23 cellular contexts compared by ENCODE assay signal in the genomic region with DNA sequence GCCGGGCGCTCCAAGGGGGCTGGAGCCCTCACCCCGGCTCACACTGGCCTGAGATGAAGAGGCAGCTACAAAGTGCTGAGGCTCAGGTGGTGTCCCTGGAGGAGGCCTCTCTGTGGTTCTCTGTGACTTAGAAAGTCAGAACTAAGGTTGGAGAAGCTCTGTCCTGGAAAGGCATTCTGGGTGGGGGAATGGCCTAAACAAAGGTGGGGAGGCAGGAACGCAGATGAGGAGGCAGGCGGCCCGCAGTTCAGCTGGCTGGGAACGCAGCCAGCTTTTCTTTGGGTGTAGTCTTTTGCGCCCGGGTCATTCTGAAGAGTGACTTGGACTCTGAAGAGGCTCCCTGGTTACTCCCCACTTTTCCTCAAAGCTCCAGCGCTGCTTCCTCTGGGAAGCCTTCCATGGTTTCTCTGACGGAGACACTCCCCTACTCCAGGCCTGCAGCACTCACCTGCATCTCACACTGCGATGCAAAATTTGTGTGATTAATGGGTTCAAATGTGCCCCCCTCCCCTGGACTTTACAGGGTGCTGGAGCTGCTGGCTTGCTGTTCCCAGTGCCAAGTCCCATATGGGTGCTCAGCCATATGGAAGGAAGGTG. TPM values are rescaled to one million over a fixed set of nuclear protein-coding genes. Genes with fewer than 3 reads are reported as not detected.
DNase-seq lines count a peak whose midpoint lies in the region; FAIRE-seq and TF ChIP-seq lines count a peak whose summit lies in the region.
"Had no signal": no experiment of that assay in that cellular context is flagged by ENCODE, and none has a peak within 500 bp of the region (broad histone marks: within the 10 kb centered on the region; RNA-seq: fewer than 3 reads in every experiment).

No MANE protein-coding gene starts in this region.

- no peaks in the 10 kb centered on the region for H3K9me2 ChIP-seq in hepatocyte (replicated peaks; ENCODE audit: insufficient read depth)

- POLR2A ChIA-PET in RWPE1 (lab: Yijun Ruan, JAX; ENCODE audit: low non-redundant PET) = no interaction called here

- CTCF ChIA-PET in RWPE1 (lab: Yijun Ruan, JAX) = interaction anchor here (0.8 to 1.1 kb wide), 3 partner anchors 13 to 17 kb away, joined by 3 to 4 read pairs (median 3); no protein-coding TSS in a partner anchor

- H4K20me1 ChIP-seq in hepatocyte (ENCODE audit: insufficient read depth, poor library complexity, severe bottlenecking) = no peaks in the 10 kb centered on the region

- intact Hi-C loops in head of caudate nucleus (cut with DNase I) = no loop called here

- H3K9me3 ChIP-seq in hepatocyte (ENCODE audit: low read depth) = no peaks in the 10 kb centered on the region
- H3K9me3 ChIP-seq in small intestine (ENCODE audit: control insufficient read depth, low read depth) = no peaks in the 10 kb centered on the region
- H3K9me3 ChIP-seq: BE2C, pancreas, sigmoid colon had no signal

- DNase-seq in HT-29 (ENCODE audit: low spot score) (peak; percentile 90), RWPE1 (ENCODE audit: low spot score) (peak; percentile 26), hepatocyte (ENCODE audit: low spot score) (no peak), small intestine (peak; percentile 92), head of caudate nucleus (no peak), COLO829 (ENCODE audit: low spot score) (no peak)
- DNase-seq in stimulated activated naive CD4-positive, alpha-beta T cell (lab: John Stamatoyannopoulos, UW) = no peak
- DNase-seq: activated B cell treated with CpG ODN at 0.5 μM for 24 hours; activated CD4-positive, alpha-beta memory T cell treated with anti-CD3 and anti-CD28 coated beads, Interleukin-2, amount 10 ng/mL, durations not matched to agents 7 days and 5 days; activated T-cell treated with anti-CD3 and anti-CD28 coated beads, Interleukin-2, amount 50 U/mL, for 48 hours; BE2C; foreskin melanocyte; GF-D8; NCI-H146; NCI-H345; pancreas; sigmoid colon; stimulated activated CD4-positive, alpha-beta T cell treated with anti-CD3 and anti-CD28 coated beads, Interleukin-4, amount 100 ng/mL, for 1 hour had no signal

- FAIRE-seq in small intestine (lab: Jason Lieb, UNC) = no peak
- FAIRE-seq: GM12878, HTR-8/SVneo, pancreas had no signal

- H3K27ac ChIP-seq in RWPE1 = peak overlapping the region; percentile 81
- H3K27ac ChIP-seq in hepatocyte = peak overlapping the region; percentile 99
- H3K27ac ChIP-seq in small intestine (ENCODE audit: low read depth in 1 of 2, low read length in 1 of 2) = peak overlapping the region in 1 of 2 donors; percentile 23
- H3K27ac ChIP-seq: pancreas had no signal

- TF ChIP-seq CTCF in RWPE1 (conservative IDR thresholded peaks at IDR 0.05; ENCODE audit: low read depth) (no peak), hepatocyte (IDR thresholded peaks at IDR 0.05; ENCODE audit: poor library complexity) (no peak)

- no peak overlapping the region for H2AFZ ChIP-seq in hepatocyte

- no peak overlapping the region for H3K4me2 ChIP-seq in hepatocyte

- H3K4me1 ChIP-seq in hepatocyte (ENCODE audit: insufficient read depth) (peaks cover 64% of the 10 kb centered on the region), small intestine (ENCODE audit: control insufficient read depth in 2 of 2, insufficient read depth in 1 of 2, low read depth in 1 of 2, low read length in 1 of 2) (no peaks in the 10 kb centered on the region)

- 64% methylated on average over 12 of the region's 12 CpGs for WGBS in hepatocyte (ENCODE audit: low lambda C conversion rate, missing lambda C conversion rate)
- 20 to 48% (median 39%) methylated on average over 12 of the region's 12 CpGs for WGBS in small intestine, 3 donors

- H3K27me3 ChIP-seq in hepatocyte = peaks cover 3% of the 10 kb centered on the region
- no peaks in the 10 kb centered on the region for H3K27me3 ChIP-seq in small intestine (ENCODE audit: control insufficient read depth in 2 of 2, insufficient read depth in 2 of 2, low read length in 2 of 2)
- H3K27me3 ChIP-seq: BE2C had no signal

- H3K4me3 ChIP-seq in hepatocyte (no peak overlapping the region), small intestine (ENCODE audit: low read depth in 1 of 2, low read length in 2 of 2) (no peak overlapping the region)
- H3K4me3 ChIP-seq: GM12878, pancreas, sigmoid colon had no signal

- H3K79me2 ChIP-seq in hepatocyte = no peaks in the 10 kb centered on the region

- H3K36me3 ChIP-seq in hepatocyte (replicated peaks; ENCODE audit: insufficient read depth, low read depth) (no peaks in the 10 kb centered on the region), small intestine (ENCODE audit: control insufficient read depth in 2 of 2, insufficient read depth in 2 of 2, low read length in 2 of 2) (no peaks in the 10 kb centered on the region)
- H3K36me3 ChIP-seq: BE2C, pancreas, sigmoid colon had no signal

RNA-seq across cellular contexts. Expression of a gene that starts 50.5 kb away (rescaled TPM):
- total RNA-seq in HT-29 (2014; rRNA removed; shearing (Covaris generic)) = not detected in 2 replicates
- total RNA-seq in hepatocyte = 1,033 and 1,378 TPM in 2 replicates
- polyA plus RNA-seq in hepatocyte (3,299 and 3,695 TPM in 2 replicates), small intestine (under 1 TPM; 0.04 to 0.89 (median 0.54) TPM)
- total RNA-seq: activated B cell treated with CpG ODN at 0.5 μM for 24 hours; activated CD4-positive, alpha-beta memory T cell treated with anti-CD3 and anti-CD28 coated beads, Interleukin-2, amount 10 ng/mL, durations not matched to agents 7 days and 5 days; activated naive CD4-positive, alpha-beta T cell treated with anti-CD3 and anti-CD28 coated beads, Interleukin-2, amount 50 U/mL, for 72 hours; M059J; subcutaneous adipose tissue had no signal
- polyA plus RNA-seq: GM12878 had no signal

Comparison
In these comparisons a context has a peak if more than half of its experiments do, and no peak if none do; other contexts are left out.
1. DNase-seq: peak in HT-29 (single experiment), RWPE1 (single experiment) and small intestine (single experiment); none in hepatocyte (single experiment), stimulated activated naive CD4-positive, alpha-beta T cell (0 of 6), head of caudate nucleus (0 of 42) and COLO829 (single experiment).
2. RNA of a gene that starts 50.5 kb away (total RNA-seq): 1,033 to 1,378 TPM in hepatocyte; not detected in HT-29; every median in the first group is over 1,000 times any median in the second.